ENCODE assay signal across 8 cellular contexts in genomic region chr5:98929123-98929981, GRCh38. TPM values are rescaled to one million over a fixed set of nuclear protein-coding genes. Genes with fewer than 3 reads are reported as not detected.
DNase-seq lines count a peak whose midpoint lies in the region; ATAC-seq lines count a peak whose summit lies in the region.

No MANE protein-coding gene starts in this region.

- peak overlapping the region; percentile 100 for H3K27ac ChIP-seq in CD8-positive, alpha-beta memory T cell (ENCODE audit: low read depth, low read length)

- H3K4me1 ChIP-seq in CD8-positive, alpha-beta memory T cell (ENCODE audit: insufficient read depth, low read length) = peaks cover 63% of the 10 kb centered on the region

- H3K27me3 ChIP-seq in CD8-positive, alpha-beta memory T cell (ENCODE audit: insufficient read depth, low read length, poor library complexity, severe bottlenecking) = no peaks in the 10 kb centered on the region

- CTCF ChIA-PET in CD8-positive, alpha-beta memory T cell (lab: Charles Lee) = interaction anchor here (1.2 to 3.8 kb wide), 7 partner anchors 9 to 134 kb away, joined by 3 to 15 read pairs (median 6); no protein-coding TSS in a partner anchor

- POLR2A ChIA-PET in CD8-positive, alpha-beta memory T cell (lab: Charles Lee) = interaction anchor here (0.5 to 2.5 kb wide), 19 partner anchors 8 to 1993 kb away, joined by 3 to 23 read pairs (median 4); partner anchors contain the start of genes LNPEP and ST8SIA4

- peaks cover 0 to 61% (median 2%) of the 10 kb centered on the region in 3 donors for H3K36me3 Mint-ChIP-seq in CD8-positive, alpha-beta memory T cell
- H3K36me3 Mint-ChIP-seq in effector memory CD8-positive, alpha-beta T cell (ENCODE audit: insufficient read depth) = peaks cover 71% of the 10 kb centered on the region
- H3K36me3 Mint-ChIP-seq in memory B cell = peaks cover 4% of the 10 kb centered on the region

- H3K36me3 ChIP-seq in CD8-positive, alpha-beta memory T cell (ENCODE audit: insufficient read depth, low read length) = peaks cover 8% of the 10 kb centered on the region

- peaks cover 0 to 8% of the 10 kb centered on the region in 2 donors for H3K27me3 Mint-ChIP-seq in CD8-positive, alpha-beta memory T cell
- no peaks in the 10 kb centered on the region for H3K27me3 Mint-ChIP-seq in effector memory CD8-positive, alpha-beta T cell
- H3K27me3 Mint-ChIP-seq in memory B cell = no peaks in the 10 kb centered on the region

- ATAC-seq in GM19455 (IDR thresholded peaks at IDR 0.05; ENCODE audit: unreplicated experiment) = peak; percentile 66
- peak; percentile 73 for ATAC-seq in effector memory CD8-positive, alpha-beta T cell (replicated peaks)
- ATAC-seq in memory B cell (ENCODE audit: low read depth) = peak; percentile 63

- peak; percentile 88 to 97 (median 97) for DNase-seq in CD8-positive, alpha-beta memory T cell
- peak; percentile 90 for DNase-seq in HK-2 (ENCODE audit: unreplicated experiment)
- DNase-seq in NK-92 treated with Interleukin-12 subunit alpha and Interleukin-12 subunit beta, amount 100 ng/mL, for 24 hours (lab: John Stamatoyannopoulos, UW) = peak; percentile 94
- peak; percentile 75 to 82 (median 79) for DNase-seq in activated CD8-positive, alpha-beta memory T cell treated with anti-CD3 and anti-CD28 coated beads for 48 hours (ENCODE audit: low read depth in 2 of 3, low spot score in 2 of 3)
- DNase-seq in effector memory CD8-positive, alpha-beta T cell = peak; percentile 95 to 96 (median 96)
- peak; percentile 90 to 94 for DNase-seq in memory B cell (ENCODE audit: low spot score in 2 of 2)
- peak; percentile 89 for DNase-seq in stimulated activated CD8-positive, alpha-beta memory T cell treated with anti-CD3 and anti-CD28 coated beads, Interleukin-12 subunit alpha, Interleukin-12 subunit beta, amount 100 ng/mL, for 1 hour (ENCODE audit: low read depth)

- H3K4me3 ChIP-seq in CD8-positive, alpha-beta memory T cell (ENCODE audit: low read length) = peak overlapping the region; percentile 96

- H3K9me3 ChIP-seq in CD8-positive, alpha-beta memory T cell (ENCODE audit: low read length) = no peaks in the 10 kb centered on the region

- peaks cover 65 to 81% (median 77%) of the 10 kb centered on the region in 3 donors for H3K4me1 Mint-ChIP-seq in CD8-positive, alpha-beta memory T cell
- peaks cover 32 to 40% of the 10 kb centered on the region in 2 donors for H3K4me1 Mint-ChIP-seq in effector memory CD8-positive, alpha-beta T cell (ENCODE audit: low read depth in 2 of 2)
- H3K4me1 Mint-ChIP-seq in memory B cell = peaks cover 26% of the 10 kb centered on the region

- H3K27ac Mint-ChIP-seq in CD8-positive, alpha-beta memory T cell = peak overlapping the region; percentile 100
- H3K27ac Mint-ChIP-seq in effector memory CD8-positive, alpha-beta T cell = peak overlapping the region; percentile 97 to 100
- peak overlapping the region; percentile 98 for H3K27ac Mint-ChIP-seq in memory B cell

- no peaks in the 10 kb centered on the region for H3K9me3 Mint-ChIP-seq in CD8-positive, alpha-beta memory T cell
- no peaks in the 10 kb centered on the region for H3K9me3 Mint-ChIP-seq in effector memory CD8-positive, alpha-beta T cell
- H3K9me3 Mint-ChIP-seq in memory B cell = peaks cover 3% of the 10 kb centered on the region

- peak overlapping the region; percentile 95 to 99 (median 97) for H3K4me3 Mint-ChIP-seq in CD8-positive, alpha-beta memory T cell
- peak overlapping the region; percentile 81 to 95 for H3K4me3 Mint-ChIP-seq in effector memory CD8-positive, alpha-beta T cell
- H3K4me3 Mint-ChIP-seq in memory B cell = peak overlapping the region; percentile 98

RNA-seq across cellular contexts. Expression of gene CHD1, which starts 0.5 kb away (rescaled TPM):
- 10 to 100 TPM; 70.8 to 73.6 TPM for total RNA-seq in CD8-positive, alpha-beta memory T cell
- polyA plus RNA-seq in CD8-positive, alpha-beta memory T cell = 14.1 TPM

Comparison
In these comparisons a context has a peak if more than half of its experiments do, and no peak if none do; other contexts are left out.
1. Peak in every context shown above with its lines: DNase-seq, ATAC-seq, H3K4me3 ChIP-seq and H3K27ac ChIP-seq.